ENCODE assay signal across 8 cellular contexts in genomic region chr5:141513627-141514329, GRCh38. TPM values are rescaled to one million over a fixed set of nuclear protein-coding genes. Genes with fewer than 3 reads are reported as not detected.
A peak's percentile ranks its signal among the peaks of the same experiment; 100 is the strongest.
DNase-seq lines count a peak whose midpoint lies in the region; ATAC-seq and TF ChIP-seq lines count a peak whose summit lies in the region.

No MANE protein-coding gene starts in this region.

- H3K9me3 ChIP-seq in ascending aorta (no peaks in the 10 kb centered on the region), right cardiac atrium (ENCODE audit: control insufficient read depth, low read length) (no peaks in the 10 kb centered on the region)

- peaks cover 27 to 38% of the 10 kb centered on the region in 2 donors for H3K4me1 ChIP-seq in ascending aorta
- H3K4me1 ChIP-seq in right cardiac atrium (ENCODE audit: control insufficient read depth, insufficient read depth, low read length), result peaks cover 23% of the 10 kb centered on the region
- no peaks in the 10 kb centered on the region for H3K4me1 ChIP-seq in urinary bladder (ENCODE audit: insufficient read depth)

- intact Hi-C loops in ascending aorta (cut with DNase I), result loop anchor here (1.0 to 5.0 kb wide), 2 partner anchors 11 to 1639 kb away; no protein-coding TSS in a partner anchor
- intact Hi-C loops in right cardiac atrium (cut with DNase I), result no loop called here
- intact Hi-C loops in posterior vena cava (cut with DNase I), result loop anchor here in 1 of 2 donors (5.0 kb wide), 1 partner anchor 36 kb away; the partner anchor contains the start of gene PCDHGC3

- DNase-seq in SW480 (ENCODE audit: low spot score) (peak; percentile 96), ascending aorta (ENCODE audit: low spot score in 2 of 2) (peak; percentile 82 to 94), right cardiac atrium (peak; percentile 82 to 92 (median 92)), posterior vena cava (ENCODE audit: low spot score) (peak; percentile 93), HT-29 (ENCODE audit: low spot score) (no peak)

- no peak for TF ChIP-seq CTCF in ascending aorta (IDR thresholded peaks at IDR 0.05)

- H3K27me3 ChIP-seq in ascending aorta (no peaks in the 10 kb centered on the region), right cardiac atrium (ENCODE audit: control insufficient read depth, insufficient read depth) (no peaks in the 10 kb centered on the region)

- peak overlapping the region; percentile 52 to 78 for H3K4me3 ChIP-seq in ascending aorta
- H3K4me3 ChIP-seq in right cardiac atrium (ENCODE audit: low read length), result peak overlapping the region; percentile 57
- H3K4me3 ChIP-seq in urinary bladder (ENCODE audit: low read depth, low read length), result peak overlapping the region; percentile 62

- H3K36me3 ChIP-seq in ascending aorta (peaks cover 0 to 18% of the 10 kb centered on the region in 2 donors), urinary bladder (ENCODE audit: insufficient read depth) (no peaks in the 10 kb centered on the region)

- H3K27ac ChIP-seq in ascending aorta (peak overlapping the region; percentile 98 to 99), right cardiac atrium (ENCODE audit: low read length) (peak overlapping the region; percentile 61), urinary bladder (ENCODE audit: low read depth) (peak overlapping the region; percentile 79)

- ATAC-seq in GM18520 (IDR thresholded peaks at IDR 0.05; ENCODE audit: unreplicated experiment) (peak; percentile 26), HG03439 (IDR thresholded peaks at IDR 0.05; ENCODE audit: unreplicated experiment) (peak; percentile 44), right cardiac atrium (peak; percentile 66 to 69)

- 5% methylated on average over 29 of the region's 29 CpGs for WGBS in right cardiac atrium
- whole genome bisulfite sequencing in urinary bladder, result 1% methylated on average over 29 of the region's 29 CpGs

RNA-seq across cellular contexts. Expression of gene PCDHGC5, which starts 24.9 kb away (rescaled TPM):
- 0.11 TPM for total RNA-seq in ascending aorta
- 1 to 10 TPM; 1.4 to 2.3 (median 1.9) TPM for total RNA-seq in right cardiac atrium
- 1.4 TPM for polyA plus RNA-seq in right cardiac atrium
- total RNA-seq in posterior vena cava, result 1 to 10 TPM; 2.3 to 2.6 TPM
- 3.7 TPM for total RNA-seq in urinary bladder
- 0.29 TPM for polyA plus RNA-seq in urinary bladder
- 0.61 TPM in 1 of 2 replicates, not detected in the other for total RNA-seq in HT-29 (2014; rRNA removed; shearing (Covaris generic))

RNA-seq across cellular contexts. Expression of gene PCDHGC4, which starts 28.9 kb away (rescaled TPM):
- 59.3 TPM for total RNA-seq in ascending aorta
- total RNA-seq in right cardiac atrium, result 1 to 10 TPM; 1.4 to 2.3 (median 1.8) TPM
- 1.3 TPM for polyA plus RNA-seq in right cardiac atrium
- total RNA-seq in posterior vena cava, result 1 to 10 TPM; 2.0 to 2.9 TPM
- total RNA-seq in urinary bladder, result 6.8 TPM
- 0.23 TPM for polyA plus RNA-seq in urinary bladder
- 1.7 TPM in 1 of 2 replicates, not detected in the other for total RNA-seq in HT-29 (2014; rRNA removed; shearing (Covaris generic))

RNA-seq across cellular contexts. Expression of gene PCDHGC3, which starts 38.0 kb away (rescaled TPM):
- total RNA-seq in ascending aorta, result 51.4 TPM
- total RNA-seq in right cardiac atrium, result 10 to 100 TPM; 19.6 to 42.5 (median 33.5) TPM
- 35.5 TPM for polyA plus RNA-seq in right cardiac atrium
- total RNA-seq in posterior vena cava, result 10 to 100 TPM; 71.1 to 90.6 TPM
- 62.8 TPM for total RNA-seq in urinary bladder
- 101 TPM for polyA plus RNA-seq in urinary bladder
- total RNA-seq in HT-29 (2014; rRNA removed; shearing (Covaris generic)), result 1.8 and 2.1 TPM in 2 replicates
